ENCODE assay signal across 21 cellular contexts in genomic region chr6:158684745-158685355, GRCh38. TPM values are rescaled to one million over a fixed set of nuclear protein-coding genes. Genes with fewer than 3 reads are reported as not detected.
DNase-seq lines count a peak whose midpoint lies in the region; ATAC-seq and TF ChIP-seq lines count a peak whose summit lies in the region.
"Had no signal": no experiment of that assay in that cellular context is flagged by ENCODE, and none has a peak within 500 bp of the region (broad histone marks: within the 10 kb centered on the region; RNA-seq: fewer than 3 reads in every experiment).

No MANE protein-coding gene starts in this region.

- no peak overlapping the region for H3K4me3 ChIP-seq in choroid plexus epithelial cell (ENCODE audit: low read depth, low read length)
- H3K4me3 ChIP-seq: heart left ventricle, tibial nerve had no signal

- POLR2A ChIA-PET in activated naive CD8-positive, alpha-beta T cell treated with anti-CD3 and anti-CD28 coated beads, Interleukin-2, amount 10 ng/mL, durations not matched to agents 7 days and 5 days (lab: Charles Lee): interaction anchor here (1.2 to 1.5 kb wide), 2 partner anchors 32 to 41 kb away, joined by 4 to 5 read pairs; partner anchors contain the start of gene DYNLT1

- H3K9me3 Mint-ChIP-seq in activated naive CD8-positive, alpha-beta T cell treated with anti-CD3 and anti-CD28 coated beads, Interleukin-2, amount 10 ng/mL, durations not matched to agents 7 days and 5 days: no peaks in the 10 kb centered on the region
- H3K9me3 Mint-ChIP-seq in activated naive CD8-positive, alpha-beta T cell treated with anti-CD3 and anti-CD28 coated beads for 36 hours: peaks cover 8% of the 10 kb centered on the region
- H3K9me3 Mint-ChIP-seq in memory B cell: no peaks in the 10 kb centered on the region
- H3K9me3 Mint-ChIP-seq: HFFc6; nephron; stimulated activated memory B cell treated with anti-CD40 and anti-IgM and Interleukin-4, amounts not matched to agents 10 μg/mL and 1 μg/mL and 100 μg/mL, for 72 hours had no signal

- peak overlapping the region; percentile 15 for H3K27ac Mint-ChIP-seq in activated naive CD8-positive, alpha-beta T cell treated with anti-CD3 and anti-CD28 coated beads, Interleukin-2, amount 10 ng/mL, durations not matched to agents 7 days and 5 days
- H3K27ac Mint-ChIP-seq in activated naive CD8-positive, alpha-beta T cell treated with anti-CD3 and anti-CD28 coated beads for 36 hours: no peak overlapping the region
- H3K27ac Mint-ChIP-seq in memory B cell: peak overlapping the region; percentile 19
- H3K27ac Mint-ChIP-seq: HFFc6; nephron; stimulated activated memory B cell treated with anti-CD40 and anti-IgM and Interleukin-4, amounts not matched to agents 10 μg/mL and 1 μg/mL and 100 μg/mL, for 72 hours had no signal

- no peak for TF ChIP-seq CTCF in choroid plexus epithelial cell (conservative IDR thresholded peaks at IDR 0.05; ENCODE audit: low read depth, low read length)

- no peak for ATAC-seq in activated naive CD8-positive, alpha-beta T cell treated with anti-CD3 and anti-CD28 coated beads, Interleukin-2, amount 10 ng/mL, durations not matched to agents 7 days and 5 days (ENCODE audit: low read depth)
- no peak for ATAC-seq in memory B cell (ENCODE audit: low read depth)
- no peak for ATAC-seq in GM21786 (IDR thresholded peaks at IDR 0.05; ENCODE audit: unreplicated experiment)
- ATAC-seq: esophagus mucosa; heart left ventricle; stimulated activated memory B cell treated with anti-CD40 and anti-IgM and Interleukin-4, amounts not matched to agents 10 μg/mL and 1 μg/mL and 100 μg/mL, for 72 hours had no signal

- H3K4me3 Mint-ChIP-seq in activated naive CD8-positive, alpha-beta T cell treated with anti-CD3 and anti-CD28 coated beads, Interleukin-2, amount 10 ng/mL, durations not matched to agents 7 days and 5 days: no peak overlapping the region
- H3K4me3 Mint-ChIP-seq in activated naive CD8-positive, alpha-beta T cell treated with anti-CD3 and anti-CD28 coated beads for 36 hours: no peak overlapping the region
- H3K4me3 Mint-ChIP-seq in memory B cell: no peak overlapping the region
- H3K4me3 Mint-ChIP-seq: CD14-positive monocyte; HFFc6; nephron; stimulated activated memory B cell treated with anti-CD40 and anti-IgM and Interleukin-4, amounts not matched to agents 10 μg/mL and 1 μg/mL and 100 μg/mL, for 72 hours had no signal

- H3K4me1 Mint-ChIP-seq in activated naive CD8-positive, alpha-beta T cell treated with anti-CD3 and anti-CD28 coated beads, Interleukin-2, amount 10 ng/mL, durations not matched to agents 7 days and 5 days: peaks cover 43% of the 10 kb centered on the region
- H3K4me1 Mint-ChIP-seq in activated naive CD8-positive, alpha-beta T cell treated with anti-CD3 and anti-CD28 coated beads for 36 hours: peaks cover 47% of the 10 kb centered on the region
- peaks cover 17% of the 10 kb centered on the region for H3K4me1 Mint-ChIP-seq in memory B cell
- H3K4me1 Mint-ChIP-seq: nephron had no signal

- H3K36me3 Mint-ChIP-seq in activated naive CD8-positive, alpha-beta T cell treated with anti-CD3 and anti-CD28 coated beads, Interleukin-2, amount 10 ng/mL, durations not matched to agents 7 days and 5 days: peaks cover 51% of the 10 kb centered on the region
- peaks cover 80% of the 10 kb centered on the region for H3K36me3 Mint-ChIP-seq in activated naive CD8-positive, alpha-beta T cell treated with anti-CD3 and anti-CD28 coated beads for 36 hours
- H3K36me3 Mint-ChIP-seq in memory B cell: peaks cover 5% of the 10 kb centered on the region

- H3K27me3 Mint-ChIP-seq in activated naive CD8-positive, alpha-beta T cell treated with anti-CD3 and anti-CD28 coated beads, Interleukin-2, amount 10 ng/mL, durations not matched to agents 7 days and 5 days: no peaks in the 10 kb centered on the region
- no peaks in the 10 kb centered on the region for H3K27me3 Mint-ChIP-seq in activated naive CD8-positive, alpha-beta T cell treated with anti-CD3 and anti-CD28 coated beads for 36 hours
- H3K27me3 Mint-ChIP-seq in memory B cell: no peaks in the 10 kb centered on the region
- H3K27me3 Mint-ChIP-seq: stimulated activated memory B cell treated with anti-CD40 and anti-IgM and Interleukin-4, amounts not matched to agents 10 μg/mL and 1 μg/mL and 100 μg/mL, for 72 hours had no signal

- DNase-seq in activated naive CD8-positive, alpha-beta T cell treated with anti-CD3 and anti-CD28 coated beads, Interleukin-2, amount 10 ng/mL, durations not matched to agents 7 days and 5 days: no peak
- no peak for DNase-seq in activated naive CD8-positive, alpha-beta T cell treated with anti-CD3 and anti-CD28 coated beads for 36 hours
- DNase-seq in choroid plexus epithelial cell (ENCODE audit: low read depth): peak; percentile 50
- DNase-seq in memory B cell (ENCODE audit: low spot score in 2 of 2): no peak
- DNase-seq in NCI-H1417 treated with DMSO at 0.1 percent for 48 hours (lab: John Stamatoyannopoulos, UW): no peak
- no peak for DNase-seq in hippocampal formation (lab: John Stamatoyannopoulos, UW)
- DNase-seq in NCI-H146 (lab: John Stamatoyannopoulos, UW): no peak
- DNase-seq: ACHN, DMS79 treated with DMSO at 0.1 percent for 48 hours, heart left ventricle, HFFc6, KG1, mesenchymal stem cell, NCI-H1105 treated with DMSO at 0.1 percent for 48 hours, NCI-H82 had no signal

RNA-seq across cellular contexts. Expression of gene SYTL3, which starts 35.0 kb away (rescaled TPM):
- 10 to 100 TPM; 65.3 to 71.7 TPM for total RNA-seq in activated naive CD8-positive, alpha-beta T cell treated with anti-CD3 and anti-CD28 coated beads, Interleukin-2, amount 10 ng/mL, durations not matched to agents 7 days and 5 days
- 100 to 1,000 TPM in 1 of 2 experiments, 10 to 100 TPM in 1; 97.8 to 101 TPM for total RNA-seq in activated naive CD8-positive, alpha-beta T cell treated with anti-CD3 and anti-CD28 coated beads for 36 hours

RNA-seq across cellular contexts. Expression of gene DYNLT1, which starts 40.3 kb away (rescaled TPM):
- 100 to 1,000 TPM in 1 of 2 experiments, 10 to 100 TPM in 1; 99.9 to 102 TPM for total RNA-seq in activated naive CD8-positive, alpha-beta T cell treated with anti-CD3 and anti-CD28 coated beads, Interleukin-2, amount 10 ng/mL, durations not matched to agents 7 days and 5 days
- total RNA-seq in activated naive CD8-positive, alpha-beta T cell treated with anti-CD3 and anti-CD28 coated beads for 36 hours: 10 to 100 TPM; 70.9 to 74.2 TPM
